ENCODE assay signal across 1 cellular context in genomic region chrX:1754077-1754476, GRCh38.
TF ChIP-seq lines count a peak whose summit lies in the region.

No MANE protein-coding gene starts in this region.

TF ChIP-seq in SK-N-SH treated with all-trans-retinoic acid at 6 μM for 48 hours, 23 proteins besides CTCF, POLR2A, EP300 and RAD21 (continued from another document):
- TF ChIP-seq ARNTL (CRISPR knock-in tag; IDR thresholded peaks at IDR 0.05; ENCODE audit: borderline replicate concordance, low read depth) (no peak), ZC3H10 (CRISPR knock-in tag; IDR thresholded peaks at IDR 0.05) (no peak), CREB5 (CRISPR knock-in tag; IDR thresholded peaks at IDR 0.05; ENCODE audit: low read depth) (no peak), ESRRG (CRISPR knock-in tag; IDR thresholded peaks at IDR 0.05) (no peak), TSHZ2 (CRISPR knock-in tag; IDR thresholded peaks at IDR 0.05) (no peak), SNAI2 (CRISPR knock-in tag; IDR thresholded peaks at IDR 0.05) (no peak), CSRNP3 (CRISPR knock-in tag; IDR thresholded peaks at IDR 0.05) (no peak), ZNF565 (CRISPR knock-in tag; conservative IDR thresholded peaks at IDR 0.05; ENCODE audit: low read depth) (no peak), ISL1 (CRISPR knock-in tag; IDR thresholded peaks at IDR 0.05) (no peak)
